In the genomic region with DNA sequence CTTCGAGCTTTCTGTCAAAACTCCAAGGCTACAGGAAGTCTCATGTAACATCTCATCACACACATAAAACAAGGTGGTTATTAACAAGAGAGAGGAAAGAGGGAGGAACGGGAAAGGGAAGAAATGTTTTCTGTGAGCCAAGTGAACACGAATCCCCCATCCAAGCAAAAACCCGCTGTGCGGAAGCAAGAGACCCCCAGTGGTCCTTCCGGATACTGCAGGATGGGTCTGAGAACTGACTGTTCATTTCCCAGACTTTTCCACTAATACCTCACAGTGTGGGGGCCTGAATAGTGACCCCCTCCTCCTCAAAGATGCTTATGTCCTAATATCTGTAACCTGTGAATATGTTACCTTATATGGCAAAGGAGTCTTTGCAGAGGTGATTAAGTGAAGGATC, we compare ENCODE assay signal across 8 cellular contexts. TPM values are rescaled to one million over a fixed set of nuclear protein-coding genes. Genes with fewer than 3 reads are reported as not detected.
A peak's percentile ranks its signal among the peaks of the same experiment; 100 is the strongest.
DNase-seq lines count a peak whose midpoint lies in the region; ATAC-seq and TF ChIP-seq lines count a peak whose summit lies in the region.

No MANE protein-coding gene starts in this region.

- intact Hi-C loops in esophagus squamous epithelium (cut with DNase I): no loop called here

- peak; percentile 15 for DNase-seq in NCI-H2227 treated with DMSO at 0.1 percent for 48 hours (lab: John Stamatoyannopoulos, UW)
- peak in 1 of 2 donors; percentile 13 for DNase-seq in fibroblast of lung (ENCODE audit: low read depth in 2 of 2)
- DNase-seq in putamen (ENCODE audit: low spot score): peak; percentile 65
- DNase-seq in T-helper 1 cell: no peak
- no peak for DNase-seq in esophagus squamous epithelium (lab: John Stamatoyannopoulos, UW)
- no peak for DNase-seq in activated naive CD4-positive, alpha-beta T cell treated with anti-CD3 and anti-CD28 coated beads, Interleukin-2, amount 50 U/mL, for 16 hours

- no peaks in the 10 kb centered on the region for H3K79me2 ChIP-seq in fibroblast of lung (ENCODE audit: control insufficient read depth, insufficient read depth, low read length)

- H3K4me1 ChIP-seq in fibroblast of lung (ENCODE audit: control insufficient read depth, extremely low read depth, insufficient read depth, low read length) (no peaks in the 10 kb centered on the region), esophagus squamous epithelium (peaks cover 0 to 10% (median 0%) of the 10 kb centered on the region in 3 donors)

- no peaks in the 10 kb centered on the region for H4K20me1 ChIP-seq in fibroblast of lung (ENCODE audit: control insufficient read depth, extremely low read depth, insufficient read depth, low read length)

- H3K9me3 ChIP-seq in fibroblast of lung (ENCODE audit: control insufficient read depth, insufficient read depth, low read depth, low read length) (no peaks in the 10 kb centered on the region), esophagus squamous epithelium (no peaks in the 10 kb centered on the region)

- TF ChIP-seq POLR2A in esophagus squamous epithelium (IDR thresholded peaks at IDR 0.05): no peak

- H3K4me2 ChIP-seq in fibroblast of lung (ENCODE audit: extremely low read depth, insufficient read depth, low read length): no peak overlapping the region

- TF ChIP-seq CTCF in GM12872 (IDR thresholded peaks at IDR 0.05; ENCODE audit: insufficient read depth, low read depth, low read length) (peak; percentile 85), fibroblast of lung (conservative IDR thresholded peaks at IDR 0.05 in 1 of 2, IDR thresholded peaks at IDR 0.05 in 1 of 2; ENCODE audit: low read depth in 1 of 2, low read length in 2 of 2) (peak; percentile 71 to 84), esophagus squamous epithelium (IDR thresholded peaks at IDR 0.05) (peak in 2 of 6 experiments; percentile 21 to 26)

- H3K9ac ChIP-seq in fibroblast of lung (ENCODE audit: insufficient read depth, low read length): no peak overlapping the region

- H3K27me3 ChIP-seq in fibroblast of lung (ENCODE audit: control insufficient read depth, insufficient read depth, low read length) (no peaks in the 10 kb centered on the region), esophagus squamous epithelium (no peaks in the 10 kb centered on the region)

- no peak overlapping the region for H3K27ac ChIP-seq in fibroblast of lung (ENCODE audit: insufficient read depth, low read length)
- H3K27ac ChIP-seq in esophagus squamous epithelium: no peak overlapping the region

- 31 to 40% methylated on average over 5 to 6 of the region's 6 CpGs for WGBS in esophagus squamous epithelium, 2 donors

- H3K4me3 ChIP-seq in fibroblast of lung (replicated peaks in 1 of 4; ENCODE audit: control extremely low read depth in 1 of 4, insufficient read depth in 1 of 4, low read depth in 3 of 4, low read length in 4 of 4): no peak overlapping the region
- no peak overlapping the region for H3K4me3 ChIP-seq in esophagus squamous epithelium

- H3K36me3 ChIP-seq in fibroblast of lung (ENCODE audit: control insufficient read depth, insufficient read depth, low read length) (no peaks in the 10 kb centered on the region), esophagus squamous epithelium (no peaks in the 10 kb centered on the region)

- no peak for ATAC-seq in GM18517 (IDR thresholded peaks at IDR 0.05; ENCODE audit: unreplicated experiment)

- H2AFZ ChIP-seq in fibroblast of lung (ENCODE audit: low read length): no peak overlapping the region

RNA-seq across cellular contexts. Expression of a gene that starts 19.0 kb away (rescaled TPM):
- total RNA-seq in fibroblast of lung: not detected in 2 replicates
- polyA plus RNA-seq in fibroblast of lung: not detected in 2 replicates
- polyA plus RNA-seq in fibroblast of lung (2012): not detected in 2 replicates
- polyA minus RNA-seq in fibroblast of lung (ENCODE audit: low replicate concordance): not detected in 2 replicates
- not detected for total RNA-seq in esophagus squamous epithelium

RNA-seq across cellular contexts. Expression of a gene that starts 20.0 kb away (rescaled TPM):
- 40.8 and 41.8 TPM in 2 replicates for total RNA-seq in fibroblast of lung
- 69.8 and 117 TPM in 2 replicates for polyA plus RNA-seq in fibroblast of lung
- polyA plus RNA-seq in fibroblast of lung (2012): 75.8 and 115 TPM in 2 replicates
- polyA minus RNA-seq in fibroblast of lung (ENCODE audit: low replicate concordance): 53.4 and 105 TPM in 2 replicates
- 100 to 1,000 TPM in 2 of 4 donors, 10 to 100 TPM in 2; 66.6 to 136 (median 87.9) TPM for total RNA-seq in esophagus squamous epithelium

RNA-seq across cellular contexts. Expression of a gene that starts 58.1 kb away (rescaled TPM):
- total RNA-seq in fibroblast of lung: not detected in 2 replicates
- polyA plus RNA-seq in fibroblast of lung: not detected in 2 replicates
- not detected in 2 replicates for polyA plus RNA-seq in fibroblast of lung (2012)
- polyA minus RNA-seq in fibroblast of lung (ENCODE audit: low replicate concordance): not detected in 2 replicates
- not detected for total RNA-seq in esophagus squamous epithelium

Comparison
In these comparisons a context has a peak if more than half of its experiments do, and no peak if none do; other contexts are left out.
1. DNase-seq: peak in NCI-H2227 treated with DMSO at 0.1 percent for 48 hours (single experiment) and putamen (single experiment); none in T-helper 1 cell (0 of 5), esophagus squamous epithelium (single experiment) and activated naive CD4-positive, alpha-beta T cell treated with anti-CD3 and anti-CD28 coated beads, Interleukin-2, amount 50 U/mL, for 16 hours (single experiment).